ENCODE assay signal across 26 cellular contexts in genomic region chr7:45055016-45055415, GRCh38. TPM values are rescaled to one million over a fixed set of nuclear protein-coding genes. Genes with fewer than 3 reads are reported as not detected.
DNase-seq lines count a peak whose midpoint lies in the region; ATAC-seq and TF ChIP-seq lines count a peak whose summit lies in the region.
"Had no signal": no experiment of that assay in that cellular context is flagged by ENCODE, and none has a peak within 500 bp of the region (broad histone marks: within the 10 kb centered on the region; RNA-seq: fewer than 3 reads in every experiment).

No MANE protein-coding gene starts in this region.

- no peak overlapping the region for H3K27ac ChIP-seq in CD4-positive, alpha-beta T cell (ENCODE audit: low read depth, low read length)
- no peak overlapping the region for H3K27ac ChIP-seq in gastroesophageal sphincter
- H3K27ac ChIP-seq: BLaER1, GM23248, heart right ventricle, psoas muscle, sigmoid colon had no signal

- H3K27ac Mint-ChIP-seq in CD4-positive, alpha-beta T cell, result peak overlapping the region; percentile 81
- peak overlapping the region; percentile 65 for H3K27ac Mint-ChIP-seq in activated T-helper 17 cell treated with anti-CD3 and anti-CD28 coated beads, Interleukin-2, amount 50 U/mL, for 72 hours
- peak overlapping the region; percentile 83 to 86 for H3K27ac Mint-ChIP-seq in natural killer cell
- H3K27ac Mint-ChIP-seq: activated CD4-positive, alpha-beta memory T cell treated with anti-CD3 and anti-CD28 coated beads, Interleukin-2, amount 10 ng/mL, durations not matched to agents 7 days and 5 days had no signal

- H3K36me3 Mint-ChIP-seq in CD4-positive, alpha-beta T cell (ENCODE audit: low read depth), result peaks cover 88% of the 10 kb centered on the region
- peaks cover 73% of the 10 kb centered on the region for H3K36me3 Mint-ChIP-seq in activated T-helper 17 cell treated with anti-CD3 and anti-CD28 coated beads, Interleukin-2, amount 50 U/mL, for 72 hours (ENCODE audit: low read depth)
- H3K36me3 Mint-ChIP-seq in natural killer cell, result no peaks in the 10 kb centered on the region

- H3K4me3 ChIP-seq in gastroesophageal sphincter, result no peak overlapping the region
- H3K4me3 ChIP-seq: BLaER1, GM23248, heart right ventricle, psoas muscle, sigmoid colon had no signal

- intact Hi-C loops in CD4-positive, alpha-beta T cell (cut with DNase I, micrococcal nuclease), result no loop called here
- intact Hi-C loops in natural killer cell (cut with micrococcal nuclease), result no loop called here

- CTCF ChIA-PET in CD4-positive, alpha-beta T cell (lab: Charles Lee), result interaction anchor here (1.5 kb wide), 1 partner anchor 81 kb away, joined by 4 read pairs; no protein-coding TSS in a partner anchor

- H3K27me3 Mint-ChIP-seq in CD4-positive, alpha-beta T cell, result no peaks in the 10 kb centered on the region
- H3K27me3 Mint-ChIP-seq in activated T-helper 17 cell treated with anti-CD3 and anti-CD28 coated beads, Interleukin-2, amount 50 U/mL, for 72 hours, result no peaks in the 10 kb centered on the region
- H3K27me3 Mint-ChIP-seq in natural killer cell (ENCODE audit: low read depth in 2 of 2), result no peaks in the 10 kb centered on the region
- H3K27me3 Mint-ChIP-seq: activated CD4-positive, alpha-beta memory T cell treated with anti-CD3 and anti-CD28 coated beads, Interleukin-2, amount 10 ng/mL, durations not matched to agents 7 days and 5 days had no signal

- H3K9me3 Mint-ChIP-seq in CD4-positive, alpha-beta T cell, result no peaks in the 10 kb centered on the region
- H3K9me3 Mint-ChIP-seq in activated T-helper 17 cell treated with anti-CD3 and anti-CD28 coated beads, Interleukin-2, amount 50 U/mL, for 72 hours, result no peaks in the 10 kb centered on the region
- no peaks in the 10 kb centered on the region for H3K9me3 Mint-ChIP-seq in natural killer cell
- H3K9me3 Mint-ChIP-seq: activated CD4-positive, alpha-beta memory T cell treated with anti-CD3 and anti-CD28 coated beads, Interleukin-2, amount 10 ng/mL, durations not matched to agents 7 days and 5 days had no signal

- no peak overlapping the region for H3K4me3 Mint-ChIP-seq in CD4-positive, alpha-beta T cell
- no peak overlapping the region for H3K4me3 Mint-ChIP-seq in activated T-helper 17 cell treated with anti-CD3 and anti-CD28 coated beads, Interleukin-2, amount 50 U/mL, for 72 hours
- H3K4me3 Mint-ChIP-seq in natural killer cell, result no peak overlapping the region
- H3K4me3 Mint-ChIP-seq: activated CD4-positive, alpha-beta memory T cell treated with anti-CD3 and anti-CD28 coated beads, Interleukin-2, amount 10 ng/mL, durations not matched to agents 7 days and 5 days had no signal

- POLR2A ChIA-PET in CD4-positive, alpha-beta T cell (lab: Charles Lee), result interaction anchor here (1.1 kb wide), 2 partner anchors 27 to 53 kb away, joined by 3 read pairs; no protein-coding TSS in a partner anchor

- H3K36me3 ChIP-seq in gastroesophageal sphincter, result peaks cover 0 to 37% of the 10 kb centered on the region in 2 donors

- ATAC-seq in CD4-positive, alpha-beta T cell (ENCODE audit: poor library complexity), result no peak
- ATAC-seq in activated T-helper 17 cell treated with anti-CD3 and anti-CD28 coated beads, Interleukin-2, amount 50 U/mL, for 72 hours (replicated peaks), result no peak
- ATAC-seq in natural killer cell, result no peak
- no peak for ATAC-seq in gastroesophageal sphincter
- ATAC-seq: heart right ventricle, PC-3, psoas muscle had no signal

- H3K4me1 ChIP-seq in gastroesophageal sphincter, result no peaks in the 10 kb centered on the region
- H3K4me1 ChIP-seq: psoas muscle, sigmoid colon had no signal

- WGBS in gastroesophageal sphincter (ENCODE audit: low coverage in 1 of 2), 2 donors, result 83 to 88% methylated on average over 5 of the region's 5 CpGs

- DNase-seq in CD4-positive, alpha-beta T cell, result no peak
- DNase-seq in EH (ENCODE audit: low read depth) (peak; percentile 47), natural killer cell (no peak)
- no peak for DNase-seq in effector CD8-positive, alpha-beta T cell (lab: John Stamatoyannopoulos, UW)
- no peak for DNase-seq in NK-92 treated with Interleukin-12 subunit alpha and Interleukin-12 subunit beta, amount 100 ng/mL, for 24 hours (lab: John Stamatoyannopoulos, UW)
- DNase-seq: activated CD4-positive, alpha-beta memory T cell treated with anti-CD3 and anti-CD28 coated beads, Interleukin-2, amount 10 ng/mL, durations not matched to agents 7 days and 5 days; activated gamma-delta T cell; central memory CD4-positive, alpha-beta T cell; dermis blood vessel endothelial cell; foreskin melanocyte; GM23248; heart right ventricle; kidney; NCI-H1092 treated with DMSO at 0.1 percent for 48 hours; NCI-H187; NCI-H526; nucleus accumbens; PC-3; psoas muscle; sigmoid colon; stimulated activated CD4-positive, alpha-beta T cell treated with anti-CD3 and anti-CD28 coated beads, Interleukin-4, amount 100 ng/mL, for 1 hour; trophoblast cell had no signal

- TF ChIP-seq CTCF in CD4-positive, alpha-beta T cell (IDR thresholded peaks at IDR 0.05), result no peak
- TF ChIP-seq CTCF in natural killer cell (IDR thresholded peaks at IDR 0.05), result no peak
- no peak for TF ChIP-seq CTCF in gastroesophageal sphincter (IDR thresholded peaks at IDR 0.05)

- H3K4me1 Mint-ChIP-seq in CD4-positive, alpha-beta T cell (ENCODE audit: low read depth), result peaks cover 81% of the 10 kb centered on the region
- peaks cover 49% of the 10 kb centered on the region for H3K4me1 Mint-ChIP-seq in activated T-helper 17 cell treated with anti-CD3 and anti-CD28 coated beads, Interleukin-2, amount 50 U/mL, for 72 hours
- H3K4me1 Mint-ChIP-seq in natural killer cell, result peaks cover 78 to 80% of the 10 kb centered on the region in 2 donors

- TF ChIP-seq EP300 in gastroesophageal sphincter (IDR thresholded peaks at IDR 0.05), result no peak

- TF ChIP-seq POLR2A in gastroesophageal sphincter (IDR thresholded peaks at IDR 0.05), result no peak

- no peaks in the 10 kb centered on the region for H3K27me3 ChIP-seq in CD4-positive, alpha-beta T cell (ENCODE audit: control insufficient read depth, insufficient read depth, low read length)
- no peaks in the 10 kb centered on the region for H3K27me3 ChIP-seq in gastroesophageal sphincter
- H3K27me3 ChIP-seq: BLaER1, heart right ventricle, sigmoid colon had no signal

- H3K9me3 ChIP-seq in CD4-positive, alpha-beta T cell (ENCODE audit: control insufficient read depth, low read length), result no peaks in the 10 kb centered on the region
- no peaks in the 10 kb centered on the region for H3K9me3 ChIP-seq in gastroesophageal sphincter
- H3K9me3 ChIP-seq: heart right ventricle, psoas muscle, sigmoid colon had no signal

RNA-seq across cellular contexts. Expression of gene NACAD, which starts 33.8 kb away (rescaled TPM):
- under 1 TPM; 0.08 to 0.14 TPM for total RNA-seq in CD4-positive, alpha-beta T cell
- 1 to 10 TPM in 1 of 2 donors, under 1 TPM in 1; 0.71 to 1.3 TPM for total RNA-seq in activated T-helper 17 cell treated with anti-CD3 and anti-CD28 coated beads, Interleukin-2, amount 50 U/mL, for 72 hours
- 1 to 10 TPM in 1 of 3 donors, under 1 TPM in 2; 0.75 to 1.7 (median 0.78) TPM for total RNA-seq in natural killer cell
- total RNA-seq in gastroesophageal sphincter, result 10 to 100 TPM in 1 of 4 donors, 1 to 10 TPM in 3; 6.0 to 10.6 (median 7.2) TPM
- total RNA-seq: T-helper 1 cell treated with Interleukin-12 subunit alpha and Interleukin-12 subunit beta and Interleukin-4 antibody, amounts not matched to agents 30 ng/mL and 1 ng/mL, for 36 hours had no signal

RNA-seq across cellular contexts. Expression of gene CCM2, which starts 55.0 kb away (rescaled TPM):
- 10 to 100 TPM; 48.8 to 52.8 TPM for total RNA-seq in CD4-positive, alpha-beta T cell
- total RNA-seq in activated T-helper 17 cell treated with anti-CD3 and anti-CD28 coated beads, Interleukin-2, amount 50 U/mL, for 72 hours, result 10 to 100 TPM; 69.8 to 79.3 TPM
- total RNA-seq in natural killer cell (100 to 1,000 TPM in 1 of 3 donors, 10 to 100 TPM in 2; 66.2 to 104 (median 97.5) TPM), gastroesophageal sphincter (10 to 100 TPM; 35.8 to 62.0 (median 51.9) TPM)

RNA-seq across cellular contexts. Expression of gene TBRG4, which starts 56.5 kb away (rescaled TPM):
- total RNA-seq in CD4-positive, alpha-beta T cell, result 100 to 1,000 TPM; 104 to 105 TPM
- 100 to 1,000 TPM; 119 to 177 TPM for total RNA-seq in activated T-helper 17 cell treated with anti-CD3 and anti-CD28 coated beads, Interleukin-2, amount 50 U/mL, for 72 hours
- total RNA-seq in natural killer cell (10 to 100 TPM; 48.6 to 56.7 (median 55.9) TPM), gastroesophageal sphincter (10 to 100 TPM; 38.7 to 66.6 (median 54.7) TPM)
